In genomic region chr11:6401439-6401838, GRCh38 we compare ENCODE assay signal across 19 cellular contexts. TPM values are rescaled to one million over a fixed set of nuclear protein-coding genes. Genes with fewer than 3 reads are reported as not detected.
A peak's percentile ranks its signal among the peaks of the same experiment; 100 is the strongest.
DNase-seq lines count a peak whose midpoint lies in the region; ATAC-seq, FAIRE-seq and TF ChIP-seq lines count a peak whose summit lies in the region.
"Had no signal": no experiment of that assay in that cellular context is flagged by ENCODE, and none has a peak within 500 bp of the region (broad histone marks: within the 10 kb centered on the region; RNA-seq: fewer than 3 reads in every experiment).

No MANE protein-coding gene starts in this region.

- no peak overlapping the region for H3K14ac ChIP-seq in H1 (ENCODE audit: insufficient read length)

- no peaks in the 10 kb centered on the region for H3K9me2 ChIP-seq in Loucy (replicated peaks; ENCODE audit: low read depth, low read length)

- no peak overlapping the region for H4K91ac ChIP-seq in H1 (replicated peaks; ENCODE audit: insufficient read length, low read length)

- H4K20me1 ChIP-seq in Loucy (ENCODE audit: insufficient read depth, low read length, poor library complexity, severe bottlenecking) (no peaks in the 10 kb centered on the region), H1 (replicated peaks in 1 of 2; ENCODE audit: control insufficient read depth in 1 of 2, insufficient read depth in 2 of 2, low read length in 2 of 2) (peaks cover 2 to 11% of the 10 kb centered on the region in 2 experiments)

- H4K8ac ChIP-seq in H1 (ENCODE audit: extremely low read depth, insufficient read depth, low read length), result no peak overlapping the region

- H3K36me3 ChIP-seq in Loucy (ENCODE audit: insufficient read depth, low read length), result no peaks in the 10 kb centered on the region
- H3K36me3 ChIP-seq in H1 (ENCODE audit: control insufficient read depth in 2 of 4, insufficient read depth in 4 of 4, low read length in 3 of 4), result peaks cover 0 to 2% (median 0%) of the 10 kb centered on the region in 4 experiments; a peak in 1 of 8 replicates
- peaks cover 0 to 3% of the 10 kb centered on the region in 2 donors for H3K36me3 ChIP-seq in thyroid gland
- H3K36me3 ChIP-seq: uterus had no signal

- H2AFZ ChIP-seq in Loucy (ENCODE audit: low read length), result no peak overlapping the region
- no peak overlapping the region for H2AFZ ChIP-seq in H1 (ENCODE audit: low read length)
- H2AFZ ChIP-seq: GM23338 had no signal

- TF ChIP-seq RAD21 in H1 (IDR thresholded peaks at IDR 0.05 in 1 of 2, conservative IDR thresholded peaks at IDR 0.05 in 1 of 2; ENCODE audit: low read depth in 2 of 2, low read length in 2 of 2), result no peak

- H3K27ac ChIP-seq in H1 (ENCODE audit: low read depth, low read length) (no peak overlapping the region), thyroid gland (no peak overlapping the region)
- H3K27ac ChIP-seq: foreskin keratinocyte, sigmoid colon, uterus had no signal

- peaks cover 34% of the 10 kb centered on the region for H3K4me1 ChIP-seq in Loucy (ENCODE audit: insufficient read depth, low read length, poor library complexity, severe bottlenecking)
- peaks cover 8 to 15% (median 10%) of the 10 kb centered on the region in 4 experiments for H3K4me1 ChIP-seq in H1 (replicated peaks in 1 of 4; ENCODE audit: control insufficient read depth in 3 of 4, insufficient read depth in 4 of 4, low read length in 3 of 4)
- no peaks in the 10 kb centered on the region for H3K4me1 ChIP-seq in thyroid gland
- H3K4me1 ChIP-seq: foreskin keratinocyte had no signal

- H2BK12ac ChIP-seq in H1 (ENCODE audit: low read depth, low read length), result no peak overlapping the region

- H2BK15ac ChIP-seq in H1 (ENCODE audit: low read length), result no peak overlapping the region

- no peaks in the 10 kb centered on the region for H3K79me2 ChIP-seq in Loucy (ENCODE audit: insufficient read depth, low read length)
- no peaks in the 10 kb centered on the region for H3K79me2 ChIP-seq in H1 (ENCODE audit: control insufficient read depth in 1 of 2, insufficient read depth in 2 of 2, low read length in 2 of 2)

- peak overlapping the region; percentile 39; the same call in 1 of the 2 replicates for H2BK5ac ChIP-seq in H1 (ENCODE audit: low read depth, low read length)

- H3K56ac ChIP-seq in H1 (replicated peaks; ENCODE audit: insufficient read length, low read depth, low read length), result no peak overlapping the region

- WGBS in H1 (ENCODE audit: extremely low coverage in 1 of 2, insufficient coverage in 1 of 2, insufficient read length in 1 of 2, insufficient replicate concordance in 2 of 2, low coverage in 1 of 2, low lambda C conversion rate in 2 of 2, missing lambda C conversion rate in 1 of 2), 2 experiments, result 93% methylated on average over 8 of the region's 8 CpGs; no CpG with 5 or more reads in 1 of the 2 experiments
- WGBS in thyroid gland, 2 donors, result 96 to 100% methylated on average over 2 to 4 of the region's 8 CpGs

- no peak overlapping the region for H2BK120ac ChIP-seq in H1 (replicated peaks; ENCODE audit: low read depth, low read length)

- no peaks in the 10 kb centered on the region for H3K23me2 ChIP-seq in H1 (ENCODE audit: low read depth, low read length)

- no peak overlapping the region for H2BK20ac ChIP-seq in H1 (ENCODE audit: low read length)

- H2AK5ac ChIP-seq in H1 (ENCODE audit: low read depth, low read length), result no peak overlapping the region

- intact Hi-C loops in Right ventricle myocardium superior (cut with DNase I), result no loop called here
- intact Hi-C loops in cardiac septum (cut with DNase I), result no loop called here
- intact Hi-C loops in thyroid gland (cut with DNase I), result no loop called here

- no peaks in the 10 kb centered on the region for H3K79me1 ChIP-seq in H1 (ENCODE audit: low read depth, low read length)

- CTCF ChIA-PET in H1 (lab: Charles Lee; ENCODE audit: partially characterized antibody), result interaction anchor here (0.7 to 9.5 kb wide), 7 partner anchors 8 to 42 kb away, joined by 3 to 79 read pairs (median 9); partner anchors contain the start of gene HPX

- no peak overlapping the region for H3K4ac ChIP-seq in H1 (replicated peaks; ENCODE audit: insufficient read length, low read depth, low read length)

- H3K9ac ChIP-seq in Loucy (ENCODE audit: low read depth, low read length, poor library complexity, severe bottlenecking), result peak overlapping the region; percentile 62
- no peak overlapping the region for H3K9ac ChIP-seq in H1 (replicated peaks in 1 of 4; ENCODE audit: extremely low read depth in 1 of 4, low read depth in 3 of 4, low read length in 3 of 4)

- no peak overlapping the region for H3K18ac ChIP-seq in H1 (ENCODE audit: extremely low read depth, low read length)

- H3K4me2 ChIP-seq in Loucy (ENCODE audit: low read depth, low read length, poor library complexity, severe bottlenecking), result peak overlapping the region; percentile 98
- H3K4me2 ChIP-seq in H1 (ENCODE audit: insufficient read depth in 1 of 2, low read depth in 2 of 2, low read length in 2 of 2), result no peak overlapping the region
- H3K4me2 ChIP-seq: GM23338 had no signal

- H3K4me3 ChIP-seq in Loucy (ENCODE audit: low read length, poor library complexity, severe bottlenecking) (no peak overlapping the region), H1 (ENCODE audit: extremely low read depth in 1 of 4, insufficient read depth in 2 of 4, low read depth in 3 of 4, low read length in 4 of 4) (no peak overlapping the region), thyroid gland (replicated peaks in 1 of 3) (no peak overlapping the region)
- H3K4me3 ChIP-seq: GM23338, sigmoid colon, uterus had no signal

- DNase-seq in Right ventricle myocardium superior (no peak), cardiac septum (ENCODE audit: low spot score) (no peak), H1 (ENCODE audit: low read depth in 1 of 2, low spot score in 2 of 2) (no peak), thyroid gland (no peak), DMS153 (lab: John Stamatoyannopoulos, UW) (no peak), cerebellum (ENCODE audit: low spot score) (no peak)
- DNase-seq: activated effector memory CD4-positive, alpha-beta T cell treated with anti-CD3 and anti-CD28 coated beads, Interleukin-2, amount 50 U/mL, for 16 hours; DMS79 treated with DMSO at 0.1 percent for 48 hours; foreskin keratinocyte; KG1; midbrain; MV-4-11; NCI-H1694 treated with DMSO at 0.1 percent for 48 hours; NCI-H748 treated with DMSO at 0.1 percent for 48 hours; sigmoid colon; SW 1271; uterus had no signal

- H3K23ac ChIP-seq in H1 (ENCODE audit: insufficient read length), result no peak overlapping the region

- H4K5ac ChIP-seq in H1 (ENCODE audit: insufficient read length, low read depth, low read length), result no peak overlapping the region

- TF ChIP-seq POLR2A in H1 (IDR thresholded peaks at IDR 0.05; ENCODE audit: control extremely low read depth in 1 of 2, low read depth in 2 of 2, low read length in 2 of 2), result no peak
- TF ChIP-seq POLR2A in thyroid gland (IDR thresholded peaks at IDR 0.05), result no peak

- H3K27me3 ChIP-seq in Loucy (ENCODE audit: insufficient read depth, low read length, poor library complexity, severe bottlenecking), result no peaks in the 10 kb centered on the region
- H3K27me3 ChIP-seq in H1 (replicated peaks in 1 of 4; ENCODE audit: control insufficient read depth in 3 of 4, extremely low read depth in 1 of 4, insufficient read depth in 3 of 4, low read length in 3 of 4), result no peaks in the 10 kb centered on the region
- H3K27me3 ChIP-seq in thyroid gland, result no peaks in the 10 kb centered on the region
- H3K27me3 ChIP-seq: foreskin keratinocyte, sigmoid colon, uterus had no signal

- no peaks in the 10 kb centered on the region for H3K9me3 ChIP-seq in Loucy (ENCODE audit: insufficient read depth, low read depth, low read length)
- H3K9me3 ChIP-seq in H1 (ENCODE audit: insufficient read depth in 2 of 2, low read depth in 1 of 2, low read length in 1 of 2), result no peaks in the 10 kb centered on the region
- no peaks in the 10 kb centered on the region for H3K9me3 ChIP-seq in thyroid gland
- H3K9me3 ChIP-seq: sigmoid colon, uterus had no signal

- ATAC-seq in Right ventricle myocardium superior (ENCODE audit: poor library complexity), result peak; percentile 40
- ATAC-seq: foreskin keratinocyte, GM23338 had no signal

- H3F3A ChIP-seq in Loucy (ENCODE audit: low read depth), result no peaks in the 10 kb centered on the region

- FAIRE-seq in H1 (lab: Jason Lieb, UNC), result no peak

- TF ChIP-seq EP300 in H1 (IDR thresholded peaks at IDR 0.05; ENCODE audit: borderline replicate concordance in 1 of 2, low read depth in 2 of 2, low read length in 2 of 2), result no peak

- no peak for TF ChIP-seq CTCF in Loucy (conservative IDR thresholded peaks at IDR 0.05; ENCODE audit: low read length)
- no peak for TF ChIP-seq CTCF in H1 (IDR thresholded peaks at IDR 0.05; ENCODE audit: control extremely low read depth in 1 of 3, insufficient read depth in 1 of 3, low read depth in 1 of 3, low read length in 3 of 3)
- TF ChIP-seq CTCF in thyroid gland (IDR thresholded peaks at IDR 0.05), result no peak

- POLR2A ChIA-PET in H1 (lab: Charles Lee; ENCODE audit: partially characterized antibody), result interaction anchor here (0.6 kb wide), 1 partner anchor 73 kb away, joined by 3 read pairs; the partner anchor contains the start of gene TRIM3

RNA-seq across cellular contexts. Expression of gene SMPD1, which starts 11.2 kb away (rescaled TPM):
- total RNA-seq in Right ventricle myocardium superior, result 51.6 TPM
- 57.8 TPM for total RNA-seq in cardiac septum
- total RNA-seq in H1 (2021; fragmentation: NEBNext Ultra II Directional; extraction: Animal tissue kit (Norgen Biotek cat#: 25700)), result 1.9 and 3.1 TPM in 2 replicates
- polyA plus RNA-seq in H1 (2011; rRNA removed), result 2.4 and 4.5 TPM in 2 replicates
- 2.1 TPM for polyA plus RNA-seq in H1 (2011; cell fraction: cytosol; rRNA removed)
- polyA plus RNA-seq in H1 (2011; cell fraction: nucleus; rRNA removed), result 4.5 TPM
- polyA plus RNA-seq in H1 (2012, experiment 1 of 2), result 2.2 to 2.8 TPM (median 2.5 TPM) in 4 replicates
- 2.9 TPM for polyA plus RNA-seq in H1 (2012, experiment 2 of 2)
- polyA plus RNA-seq in H1 (2013, experiment 1 of 2), result 2.8 TPM
- polyA plus RNA-seq in H1 (2013, experiment 2 of 2), result 3.5 TPM
- 0.85 and 2.0 TPM in 2 replicates for polyA minus RNA-seq in H1 (2011; rRNA and poly(A)+ RNA removed)
- polyA minus RNA-seq in H1 (2011; cell fraction: cytosol; rRNA and poly(A)+ RNA removed), result 1.2 TPM
- 2.3 TPM for polyA minus RNA-seq in H1 (2011; cell fraction: nucleus; rRNA and poly(A)+ RNA removed)
- 10 to 100 TPM; 39.6 to 82.4 (median 57.6) TPM for total RNA-seq in thyroid gland
- 11.5 TPM for total RNA-seq in cerebellum

RNA-seq across cellular contexts. Expression of gene APBB1, which starts 17.5 kb away (rescaled TPM):
- 75.8 TPM for total RNA-seq in Right ventricle myocardium superior
- total RNA-seq in cardiac septum, result 72.0 TPM
- 23.6 and 23.9 TPM in 2 replicates for total RNA-seq in H1 (2021; fragmentation: NEBNext Ultra II Directional; extraction: Animal tissue kit (Norgen Biotek cat#: 25700))
- polyA plus RNA-seq in H1 (2011; rRNA removed), result 33.1 and 44.7 TPM in 2 replicates
- 34.1 TPM for polyA plus RNA-seq in H1 (2011; cell fraction: cytosol; rRNA removed)
- polyA plus RNA-seq in H1 (2011; cell fraction: nucleus; rRNA removed), result 50.6 TPM
- 17.4 to 30.9 TPM (median 28.2 TPM) in 4 replicates for polyA plus RNA-seq in H1 (2012, experiment 1 of 2)
- polyA plus RNA-seq in H1 (2012, experiment 2 of 2), result 32.6 TPM
- polyA plus RNA-seq in H1 (2013, experiment 1 of 2), result 12.2 TPM
- polyA plus RNA-seq in H1 (2013, experiment 2 of 2), result 10.9 TPM
- polyA minus RNA-seq in H1 (2011; rRNA and poly(A)+ RNA removed), result 30.4 and 43.2 TPM in 2 replicates
- polyA minus RNA-seq in H1 (2011; cell fraction: cytosol; rRNA and poly(A)+ RNA removed), result 16.7 TPM
- 16.6 TPM for polyA minus RNA-seq in H1 (2011; cell fraction: nucleus; rRNA and poly(A)+ RNA removed)
- total RNA-seq in thyroid gland, result 10 to 100 TPM; 36.4 to 54.1 (median 45.4) TPM
- 139 TPM for total RNA-seq in cerebellum

RNA-seq across cellular contexts. Expression of gene HPX, which starts 39.3 kb away (rescaled TPM):
- total RNA-seq in Right ventricle myocardium superior, result 0.35 TPM
- total RNA-seq in cardiac septum, result 0.27 TPM
- total RNA-seq in H1 (2021; fragmentation: NEBNext Ultra II Directional; extraction: Animal tissue kit (Norgen Biotek cat#: 25700)), result 0.44 and 0.80 TPM in 2 replicates
- polyA plus RNA-seq in H1 (2011; rRNA removed), result 0.96 and 0.97 TPM in 2 replicates
- 1.2 TPM for polyA plus RNA-seq in H1 (2011; cell fraction: cytosol; rRNA removed)
- 5.9 TPM for polyA plus RNA-seq in H1 (2011; cell fraction: nucleus; rRNA removed)
- polyA plus RNA-seq in H1 (2012, experiment 1 of 2), result 0.67 to 1.1 TPM (median 0.82 TPM) in 4 replicates
- 0.29 TPM for polyA plus RNA-seq in H1 (2012, experiment 2 of 2)
- 0.61 TPM for polyA plus RNA-seq in H1 (2013, experiment 1 of 2)
- 0.40 TPM for polyA plus RNA-seq in H1 (2013, experiment 2 of 2)
- polyA minus RNA-seq in H1 (2011; rRNA and poly(A)+ RNA removed), result 2.2 and 2.4 TPM in 2 replicates
- not detected for polyA minus RNA-seq in H1 (2011; cell fraction: cytosol; rRNA and poly(A)+ RNA removed)
- 5.0 TPM for polyA minus RNA-seq in H1 (2011; cell fraction: nucleus; rRNA and poly(A)+ RNA removed)
- under 1 TPM in 2 of 4 donors, not detected in 2; 0.33 to 0.67 TPM for total RNA-seq in thyroid gland
- total RNA-seq in cerebellum, result 4.4 TPM
